Comparison of ENCODE assay signal across 1 cellular context in genomic region chr5:14569948-14570691, GRCh38.
TF ChIP-seq lines count a peak whose summit lies in the region.

No MANE protein-coding gene starts in this region.

TF ChIP-seq in HepG2, 621 proteins besides CTCF, POLR2A, EP300 and RAD21 (continued from another document and continues in another):
- peak; percentile 89 for TF ChIP-seq TEAD3 (CRISPR knock-in tag; optimal IDR thresholded peaks at IDR 0.05; ENCODE audit: borderline replicate concordance)
- peak; percentile 88; the same call in 1 of the 2 replicates for TF ChIP-seq ZBTB20 (CRISPR knock-in tag; IDR thresholded peaks at IDR 0.05; ENCODE audit: borderline replicate concordance, low read depth)
- TF ChIP-seq SOX5 (CRISPR knock-in tag; IDR thresholded peaks at IDR 0.05; ENCODE audit: borderline replicate concordance): peak; percentile 98
- TF ChIP-seq, protein P1, sequence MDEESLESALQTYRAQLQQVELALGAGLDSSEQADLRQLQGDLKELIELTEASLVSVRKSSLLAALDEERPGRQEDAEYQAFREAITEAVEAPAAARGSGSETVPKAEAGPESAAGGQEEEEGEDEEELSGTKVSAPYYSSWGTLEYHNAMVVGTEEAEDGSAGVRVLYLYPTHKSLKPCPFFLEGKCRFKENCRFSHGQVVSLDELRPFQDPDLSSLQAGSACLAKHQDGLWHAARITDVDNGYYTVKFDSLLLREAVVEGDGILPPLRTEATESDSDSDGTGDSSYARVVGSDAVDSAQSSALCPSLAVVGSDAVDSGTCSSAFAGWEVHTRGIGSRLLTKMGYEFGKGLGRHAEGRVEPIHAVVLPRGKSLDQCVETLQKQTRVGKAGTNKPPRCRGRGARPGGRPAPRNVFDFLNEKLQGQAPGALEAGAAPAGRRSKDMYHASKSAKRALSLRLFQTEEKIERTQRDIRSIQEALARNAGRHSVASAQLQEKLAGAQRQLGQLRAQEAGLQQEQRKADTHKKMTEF (CRISPR knock-in tag; IDR thresholded peaks at IDR 0.05): peak; percentile 80
- no peak for TF ChIP-seq ZKSCAN1 (IDR thresholded peaks at IDR 0.05; ENCODE audit: low read length)
- peak; percentile 69 for TF ChIP-seq HMG20B (CRISPR knock-in tag; conservative IDR thresholded peaks at IDR 0.05)
- TF ChIP-seq ZNF253 (CRISPR knock-in tag; IDR thresholded peaks at IDR 0.05; ENCODE audit: borderline replicate concordance): no peak
- TF ChIP-seq PLRG1 (conservative IDR thresholded peaks at IDR 0.05): no peak
- no peak for TF ChIP-seq ASH2L (IDR thresholded peaks at IDR 0.05; ENCODE audit: insufficient read length, low read depth, low read length)
- 0 out of 2 replicates have a peak, but pooled peaks have one; percentile 29 for TF ChIP-seq CCDC6 (CRISPR knock-in tag; IDR thresholded peaks at IDR 0.05)
- TF ChIP-seq SMAD9 (CRISPR knock-in tag; IDR thresholded peaks at IDR 0.05): no peak
- TF ChIP-seq, protein P2, sequence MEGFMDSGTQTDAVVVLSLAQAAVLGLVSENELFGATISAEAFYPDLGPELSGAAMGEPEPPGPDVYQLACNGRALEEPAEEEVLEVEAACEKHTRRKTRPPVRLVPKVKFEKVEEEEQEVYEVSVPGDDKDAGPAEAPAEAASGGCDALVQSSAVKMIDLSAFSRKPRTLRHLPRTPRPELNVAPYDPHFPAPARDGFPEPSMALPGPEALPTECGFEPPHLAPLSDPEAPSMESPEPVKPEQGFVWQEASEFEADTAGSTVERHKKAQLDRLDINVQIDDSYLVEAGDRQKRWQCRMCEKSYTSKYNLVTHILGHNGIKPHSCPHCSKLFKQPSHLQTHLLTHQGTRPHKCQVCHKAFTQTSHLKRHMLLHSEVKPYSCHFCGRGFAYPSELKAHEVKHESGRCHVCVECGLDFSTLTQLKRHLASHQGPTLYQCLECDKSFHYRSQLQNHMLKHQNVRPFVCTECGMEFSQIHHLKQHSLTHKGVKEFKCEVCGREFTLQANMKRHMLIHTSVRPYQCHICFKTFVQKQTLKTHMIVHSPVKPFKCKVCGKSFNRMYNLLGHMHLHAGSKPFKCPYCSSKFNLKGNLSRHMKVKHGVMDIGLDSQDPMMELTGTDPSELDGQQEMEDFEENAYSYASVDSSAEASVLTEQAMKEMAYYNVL (CRISPR knock-in tag; IDR thresholded peaks at IDR 0.05; ENCODE audit: borderline replicate concordance): peak; percentile 90; the same call in 1 of the 2 replicates
- peak; percentile 85 for TF ChIP-seq SAP130 (CRISPR knock-in tag; IDR thresholded peaks at IDR 0.05; ENCODE audit: low read depth)
- no peak for TF ChIP-seq POLR2AphosphoS2 (IDR thresholded peaks at IDR 0.05; ENCODE audit: low read depth, low read length)
- no peak for TF ChIP-seq ZHX2 (IDR thresholded peaks at IDR 0.05; ENCODE audit: low read depth)
- no peak for TF ChIP-seq ZHX2 (CRISPR knock-in tag; IDR thresholded peaks at IDR 0.05; ENCODE audit: borderline replicate concordance)
- TF ChIP-seq, protein P3, sequence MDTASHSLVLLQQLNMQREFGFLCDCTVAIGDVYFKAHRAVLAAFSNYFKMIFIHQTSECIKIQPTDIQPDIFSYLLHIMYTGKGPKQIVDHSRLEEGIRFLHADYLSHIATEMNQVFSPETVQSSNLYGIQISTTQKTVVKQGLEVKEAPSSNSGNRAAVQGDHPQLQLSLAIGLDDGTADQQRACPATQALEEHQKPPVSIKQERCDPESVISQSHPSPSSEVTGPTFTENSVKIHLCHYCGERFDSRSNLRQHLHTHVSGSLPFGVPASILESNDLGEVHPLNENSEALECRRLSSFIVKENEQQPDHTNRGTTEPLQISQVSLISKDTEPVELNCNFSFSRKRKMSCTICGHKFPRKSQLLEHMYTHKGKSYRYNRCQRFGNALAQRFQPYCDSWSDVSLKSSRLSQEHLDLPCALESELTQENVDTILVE (CRISPR knock-in tag; IDR thresholded peaks at IDR 0.05): 0 out of 2 replicates have a peak, but pooled peaks have one; percentile 39
- TF ChIP-seq POGZ (CRISPR knock-in tag; IDR thresholded peaks at IDR 0.05): peak; percentile 53
- no peak for TF ChIP-seq ATF6 (CRISPR knock-in tag; conservative IDR thresholded peaks at IDR 0.05)
- TF ChIP-seq SIX1 (CRISPR knock-in tag; IDR thresholded peaks at IDR 0.05; ENCODE audit: borderline replicate concordance): no peak
- TF ChIP-seq, protein P4, sequence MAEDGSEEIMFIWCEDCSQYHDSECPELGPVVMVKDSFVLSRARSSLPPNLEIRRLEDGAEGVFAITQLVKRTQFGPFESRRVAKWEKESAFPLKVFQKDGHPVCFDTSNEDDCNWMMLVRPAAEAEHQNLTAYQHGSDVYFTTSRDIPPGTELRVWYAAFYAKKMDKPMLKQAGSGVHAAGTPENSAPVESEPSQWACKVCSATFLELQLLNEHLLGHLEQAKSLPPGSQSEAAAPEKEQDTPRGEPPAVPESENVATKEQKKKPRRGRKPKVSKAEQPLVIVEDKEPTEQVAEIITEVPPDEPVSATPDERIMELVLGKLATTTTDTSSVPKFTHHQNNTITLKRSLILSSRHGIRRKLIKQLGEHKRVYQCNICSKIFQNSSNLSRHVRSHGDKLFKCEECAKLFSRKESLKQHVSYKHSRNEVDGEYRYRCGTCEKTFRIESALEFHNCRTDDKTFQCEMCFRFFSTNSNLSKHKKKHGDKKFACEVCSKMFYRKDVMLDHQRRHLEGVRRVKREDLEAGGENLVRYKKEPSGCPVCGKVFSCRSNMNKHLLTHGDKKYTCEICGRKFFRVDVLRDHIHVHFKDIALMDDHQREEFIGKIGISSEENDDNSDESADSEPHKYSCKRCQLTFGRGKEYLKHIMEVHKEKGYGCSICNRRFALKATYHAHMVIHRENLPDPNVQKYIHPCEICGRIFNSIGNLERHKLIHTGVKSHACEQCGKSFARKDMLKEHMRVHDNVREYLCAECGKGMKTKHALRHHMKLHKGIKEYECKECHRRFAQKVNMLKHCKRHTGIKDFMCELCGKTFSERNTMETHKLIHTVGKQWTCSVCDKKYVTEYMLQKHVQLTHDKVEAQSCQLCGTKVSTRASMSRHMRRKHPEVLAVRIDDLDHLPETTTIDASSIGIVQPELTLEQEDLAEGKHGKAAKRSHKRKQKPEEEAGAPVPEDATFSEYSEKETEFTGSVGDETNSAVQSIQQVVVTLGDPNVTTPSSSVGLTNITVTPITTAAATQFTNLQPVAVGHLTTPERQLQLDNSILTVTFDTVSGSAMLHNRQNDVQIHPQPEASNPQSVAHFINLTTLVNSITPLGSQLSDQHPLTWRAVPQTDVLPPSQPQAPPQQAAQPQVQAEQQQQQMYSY (CRISPR knock-in tag; IDR thresholded peaks at IDR 0.05): no peak
- no peak for TF ChIP-seq POLR2AphosphoS5 (IDR thresholded peaks at IDR 0.05; ENCODE audit: low read depth, low read length)
- no peak for TF ChIP-seq CHD2 (IDR thresholded peaks at IDR 0.05; ENCODE audit: low read depth, low read length)
- peak; percentile 67; the same call in 1 of the 2 replicates for TF ChIP-seq FOSL1 (CRISPR knock-in tag; IDR thresholded peaks at IDR 0.05; ENCODE audit: borderline replicate concordance)
- peak; percentile 73 for TF ChIP-seq TFE3 (CRISPR knock-in tag; IDR thresholded peaks at IDR 0.05)
- no peak for TF ChIP-seq ZNF510 (CRISPR knock-in tag; IDR thresholded peaks at IDR 0.05; ENCODE audit: low read depth)
- TF ChIP-seq, protein P5, sequence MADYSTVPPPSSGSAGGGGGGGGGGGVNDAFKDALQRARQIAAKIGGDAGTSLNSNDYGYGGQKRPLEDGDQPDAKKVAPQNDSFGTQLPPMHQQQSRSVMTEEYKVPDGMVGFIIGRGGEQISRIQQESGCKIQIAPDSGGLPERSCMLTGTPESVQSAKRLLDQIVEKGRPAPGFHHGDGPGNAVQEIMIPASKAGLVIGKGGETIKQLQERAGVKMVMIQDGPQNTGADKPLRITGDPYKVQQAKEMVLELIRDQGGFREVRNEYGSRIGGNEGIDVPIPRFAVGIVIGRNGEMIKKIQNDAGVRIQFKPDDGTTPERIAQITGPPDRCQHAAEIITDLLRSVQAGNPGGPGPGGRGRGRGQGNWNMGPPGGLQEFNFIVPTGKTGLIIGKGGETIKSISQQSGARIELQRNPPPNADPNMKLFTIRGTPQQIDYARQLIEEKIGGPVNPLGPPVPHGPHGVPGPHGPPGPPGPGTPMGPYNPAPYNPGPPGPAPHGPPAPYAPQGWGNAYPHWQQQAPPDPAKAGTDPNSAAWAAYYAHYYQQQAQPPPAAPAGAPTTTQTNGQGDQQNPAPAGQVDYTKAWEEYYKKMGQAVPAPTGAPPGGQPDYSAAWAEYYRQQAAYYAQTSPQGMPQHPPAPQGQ (CRISPR knock-in tag; IDR thresholded peaks at IDR 0.05; ENCODE audit: borderline replicate concordance): no peak
- peak; percentile 25; the same call in 1 of the 2 replicates for TF ChIP-seq ZNF143 (CRISPR knock-in tag; IDR thresholded peaks at IDR 0.05)
- TF ChIP-seq PATZ1 (CRISPR knock-in tag; IDR thresholded peaks at IDR 0.05): peak; percentile 21; the same call in 1 of the 2 replicates
- no peak for TF ChIP-seq PRPF4 (IDR thresholded peaks at IDR 0.05; ENCODE audit: low read depth, low read length, poor library complexity, severe bottlenecking)
